22 cellular contexts compared by ENCODE assay signal in the genomic region with DNA sequence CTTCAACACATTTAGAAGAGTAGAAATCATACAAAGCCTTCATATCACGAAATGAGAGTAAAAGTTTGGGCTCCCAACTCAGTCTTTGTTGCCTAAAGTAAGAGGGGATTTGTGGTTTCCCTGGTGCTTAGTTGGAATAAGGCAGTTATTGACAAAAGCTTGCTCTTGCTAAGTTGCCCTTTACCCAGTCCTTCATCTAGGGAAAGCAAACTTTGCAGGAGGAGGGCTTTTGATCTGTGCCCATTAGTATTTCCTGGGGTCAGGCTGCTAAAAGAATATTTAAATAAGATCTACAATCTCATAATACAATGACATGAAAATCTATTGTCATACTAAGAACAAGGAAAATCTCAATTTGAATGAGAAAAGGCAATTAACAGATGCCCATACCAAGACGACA.
DNase-seq lines count a peak whose midpoint lies in the region; ATAC-seq, FAIRE-seq and TF ChIP-seq lines count a peak whose summit lies in the region.
"Had no signal": no experiment of that assay in that cellular context is flagged by ENCODE, and none has a peak within 500 bp of the region (broad histone marks: within the 10 kb centered on the region; RNA-seq: fewer than 3 reads in every experiment).

No MANE protein-coding gene starts in this region.

- no peak for TF ChIP-seq POLR2A in HepG2 (IDR thresholded peaks at IDR 0.05; ENCODE audit: insufficient read depth in 1 of 2, low read depth in 2 of 2, low read length in 2 of 2)
- TF ChIP-seq POLR2A in lower leg skin (IDR thresholded peaks at IDR 0.05): no peak

- H4K20me1 ChIP-seq in HepG2 (ENCODE audit: insufficient read depth, low read length): no peaks in the 10 kb centered on the region
- H4K20me1 ChIP-seq in neural progenitor cell (ENCODE audit: low read depth): no peaks in the 10 kb centered on the region
- H4K20me1 ChIP-seq: BLaER1 had no signal

- TF ChIP-seq EP300 in HepG2 (IDR thresholded peaks at IDR 0.05; ENCODE audit: low read depth in 2 of 2, low read length in 2 of 2): peak in 1 of 2 experiments; percentile 80; a peak in 1 of 4 replicates
- TF ChIP-seq EP300 in HepG2 (CRISPR knock-in tag; IDR thresholded peaks at IDR 0.05; ENCODE audit: borderline replicate concordance): no peak

- H3K4me3 Mint-ChIP-seq in activated CD4-positive, alpha-beta T cell treated with anti-CD3 and anti-CD28 coated beads, Interleukin-2, amount 10 ng/mL, durations not matched to agents 24 days and 14 days: no peak overlapping the region
- H3K4me3 Mint-ChIP-seq in activated CD4-positive, alpha-beta T cell treated with anti-CD3 and anti-CD28 coated beads for 36 hours: no peak overlapping the region
- H3K4me3 Mint-ChIP-seq in neural progenitor cell: no peak overlapping the region
- H3K4me3 Mint-ChIP-seq: B cell; CD4-positive, CD25-positive, alpha-beta regulatory T cell; CD8-positive, alpha-beta T cell; H9 had no signal

- CTCF ChIA-PET in activated CD4-positive, alpha-beta T cell treated with anti-CD3 and anti-CD28 coated beads for 36 hours (lab: Charles Lee): interaction anchor here (0.6 kb wide), 1 partner anchor 35 kb away, joined by 3 read pairs; no protein-coding TSS in a partner anchor
- CTCF ChIA-PET in HepG2 (lab: Yijun Ruan, JAX; ENCODE audit: low intra/inter-chr PET ratio, low total read pairs): no interaction called here

- H3K79me2 ChIP-seq in HepG2 (ENCODE audit: insufficient read depth, low read length) (no peaks in the 10 kb centered on the region), neural progenitor cell (ENCODE audit: low read depth) (no peaks in the 10 kb centered on the region)

- peak; percentile 74 for FAIRE-seq in HepG2 (lab: Jason Lieb, UNC)
- FAIRE-seq: A204.1, D721Med, GM12878 had no signal

- TF ChIP-seq CTCF in HepG2 (CRISPR knock-in tag; IDR thresholded peaks at IDR 0.05): no peak
- no peak for TF ChIP-seq CTCF in neural progenitor cell (IDR thresholded peaks at IDR 0.05)
- no peak for TF ChIP-seq CTCF in lower leg skin (IDR thresholded peaks at IDR 0.05)

- intact Hi-C loops in activated CD4-positive, alpha-beta T cell treated with anti-CD3 and anti-CD28 coated beads, Interleukin-2, amount 10 ng/mL, durations not matched to agents 24 days and 14 days (cut with micrococcal nuclease): no loop called here
- intact Hi-C loops in activated CD4-positive, alpha-beta T cell treated with anti-CD3 and anti-CD28 coated beads for 36 hours (cut with DNase I, micrococcal nuclease): no loop called here
- intact Hi-C loops in HepG2 (cut with micrococcal nuclease; ENCODE audit: unreplicated experiment) (loop anchor here (10.0 kb wide), 1 partner anchor 46 kb away; no protein-coding TSS in a partner anchor), lower leg skin (cut with DNase I; ENCODE audit: low total_unique reads) (no loop called here)

- no peaks in the 10 kb centered on the region for H3F3A ChIP-seq in neural progenitor cell (ENCODE audit: low read depth)

- H2AFZ ChIP-seq in HepG2 (ENCODE audit: low read length) (no peak overlapping the region), neural progenitor cell (replicated peaks) (peak overlapping the region; percentile 14)

- H3K27ac Mint-ChIP-seq in activated CD4-positive, alpha-beta T cell treated with anti-CD3 and anti-CD28 coated beads, Interleukin-2, amount 10 ng/mL, durations not matched to agents 24 days and 14 days: no peak overlapping the region
- no peak overlapping the region for H3K27ac Mint-ChIP-seq in activated CD4-positive, alpha-beta T cell treated with anti-CD3 and anti-CD28 coated beads for 36 hours
- no peak overlapping the region for H3K27ac Mint-ChIP-seq in neural progenitor cell
- H3K27ac Mint-ChIP-seq: B cell; CD4-positive, CD25-positive, alpha-beta regulatory T cell; CD8-positive, alpha-beta T cell had no signal

- ATAC-seq in activated CD4-positive, alpha-beta T cell treated with anti-CD3 and anti-CD28 coated beads for 36 hours: no peak
- ATAC-seq in HepG2: peak; percentile 95
- ATAC-seq: CD8-positive, alpha-beta T cell; GM12878; HCT116 had no signal

- H3K9ac ChIP-seq in HepG2 (ENCODE audit: insufficient read depth, low read depth, low read length) (peak overlapping the region; percentile 25; the same call in 1 of the 2 replicates), neural progenitor cell (no peak overlapping the region)
- H3K9ac ChIP-seq: BLaER1 had no signal

- H3K27ac ChIP-seq in HepG2 (ENCODE audit: extremely low read length, insufficient read depth, low read length) (peak overlapping the region; percentile 53), neural progenitor cell (no peak overlapping the region)
- H3K27ac ChIP-seq: 22Rv1, BLaER1, C4-2B had no signal

- no peak for TF ChIP-seq RAD21 in HepG2 (CRISPR knock-in tag; IDR thresholded peaks at IDR 0.05)

- H3K4me1 ChIP-seq in HepG2 (ENCODE audit: insufficient read depth, low read length) (peaks cover 41% of the 10 kb centered on the region), neural progenitor cell (peaks cover 9% of the 10 kb centered on the region)
- H3K4me1 ChIP-seq: BLaER1, Caco-2 had no signal

- no peaks in the 10 kb centered on the region for H3K9me3 Mint-ChIP-seq in activated CD4-positive, alpha-beta T cell treated with anti-CD3 and anti-CD28 coated beads, Interleukin-2, amount 10 ng/mL, durations not matched to agents 24 days and 14 days
- no peaks in the 10 kb centered on the region for H3K9me3 Mint-ChIP-seq in activated CD4-positive, alpha-beta T cell treated with anti-CD3 and anti-CD28 coated beads for 36 hours (ENCODE audit: low read depth)
- H3K9me3 Mint-ChIP-seq in neural progenitor cell: no peaks in the 10 kb centered on the region
- H3K9me3 Mint-ChIP-seq: CD8-positive, alpha-beta T cell; H9 had no signal

- H3K9me3 ChIP-seq in HepG2 (ENCODE audit: low read length) (no peaks in the 10 kb centered on the region), neural progenitor cell (ENCODE audit: low read depth) (no peaks in the 10 kb centered on the region)
- H3K9me3 ChIP-seq: BLaER1, Caco-2 had no signal

- POLR2A ChIA-PET in activated CD4-positive, alpha-beta T cell treated with anti-CD3 and anti-CD28 coated beads for 36 hours (lab: Charles Lee): no interaction called here
- POLR2A ChIA-PET in HepG2 (lab: Yijun Ruan, JAX): no interaction called here

- no peaks in the 10 kb centered on the region for H3K36me3 Mint-ChIP-seq in activated CD4-positive, alpha-beta T cell treated with anti-CD3 and anti-CD28 coated beads, Interleukin-2, amount 10 ng/mL, durations not matched to agents 24 days and 14 days (ENCODE audit: low read depth)
- no peaks in the 10 kb centered on the region for H3K36me3 Mint-ChIP-seq in activated CD4-positive, alpha-beta T cell treated with anti-CD3 and anti-CD28 coated beads for 36 hours (ENCODE audit: low read depth)
- no peaks in the 10 kb centered on the region for H3K36me3 Mint-ChIP-seq in neural progenitor cell
- H3K36me3 Mint-ChIP-seq: CD4-positive, CD25-positive, alpha-beta regulatory T cell; CD8-positive, alpha-beta T cell had no signal

- H3K27me3 Mint-ChIP-seq in activated CD4-positive, alpha-beta T cell treated with anti-CD3 and anti-CD28 coated beads, Interleukin-2, amount 10 ng/mL, durations not matched to agents 24 days and 14 days: peaks cover 9% of the 10 kb centered on the region
- peaks cover 16% of the 10 kb centered on the region for H3K27me3 Mint-ChIP-seq in activated CD4-positive, alpha-beta T cell treated with anti-CD3 and anti-CD28 coated beads for 36 hours
- no peaks in the 10 kb centered on the region for H3K27me3 Mint-ChIP-seq in neural progenitor cell (ENCODE audit: insufficient read depth, low read depth)

- no peaks in the 10 kb centered on the region for H3K4me1 Mint-ChIP-seq in activated CD4-positive, alpha-beta T cell treated with anti-CD3 and anti-CD28 coated beads, Interleukin-2, amount 10 ng/mL, durations not matched to agents 24 days and 14 days
- no peaks in the 10 kb centered on the region for H3K4me1 Mint-ChIP-seq in activated CD4-positive, alpha-beta T cell treated with anti-CD3 and anti-CD28 coated beads for 36 hours
- H3K4me1 Mint-ChIP-seq in neural progenitor cell: peaks cover 3% of the 10 kb centered on the region
- H3K4me1 Mint-ChIP-seq: B cell; CD4-positive, CD25-positive, alpha-beta regulatory T cell had no signal

- no peaks in the 10 kb centered on the region for H3K27me3 ChIP-seq in HepG2 (ENCODE audit: control insufficient read depth in 1 of 2, insufficient read depth in 2 of 2, low read length in 2 of 2)
- H3K27me3 ChIP-seq in neural progenitor cell: no peaks in the 10 kb centered on the region
- H3K27me3 ChIP-seq: BLaER1 had no signal

- H3K4me2 ChIP-seq in HepG2 (ENCODE audit: low read depth, low read length): peak overlapping the region; percentile 67
- no peak overlapping the region for H3K4me2 ChIP-seq in neural progenitor cell
- H3K4me2 ChIP-seq: BLaER1 had no signal

- DNase-seq in activated CD4-positive, alpha-beta T cell treated with anti-CD3 and anti-CD28 coated beads, Interleukin-2, amount 10 ng/mL, durations not matched to agents 24 days and 14 days: peak; percentile 5
- no peak for DNase-seq in activated CD4-positive, alpha-beta T cell treated with anti-CD3 and anti-CD28 coated beads for 36 hours
- DNase-seq in HepG2 (ENCODE audit: low spot score) (peak; percentile 83), neural progenitor cell (ENCODE audit: low spot score) (no peak), T-helper 1 cell (no peak), lower leg skin (ENCODE audit: low spot score in 2 of 2) (no peak)
- DNase-seq: Caco-2; CD4-positive, CD25-positive, alpha-beta regulatory T cell; CD8-positive, alpha-beta T cell; DMS 273 treated with DMSO at 0.1 percent for 48 hours; DMS79; EL; GDM1; H9 had no signal

- whole genome bisulfite sequencing in HepG2 (ENCODE audit: low lambda C conversion rate): 32% methylated on average over 2 of the region's 2 CpGs
- 64 to 73% methylated on average over 2 of the region's 2 CpGs for WGBS in lower leg skin, 2 donors

- BruUV-seq in HepG2 (replicated peaks; lab: Mats Ljungman, UMichigan): no TSS peak

- in situ Hi-C loops in HepG2 (cut with HindIII; ENCODE audit: extremely low pct_ligation_motif_present, low pct_unique_long_range_greater_than_20kb): no loop called here

- H3K4me3 ChIP-seq in HepG2 (replicated peaks in 1 of 3; ENCODE audit: insufficient read depth in 1 of 3, low read depth in 2 of 3, low read length in 3 of 3) (peak overlapping the region in 2 of 3 experiments; percentile 12 to 28; a peak in 2 of 6 replicates), neural progenitor cell (no peak overlapping the region), lower leg skin (ENCODE audit: low read depth, poor library complexity, severe bottlenecking) (no peak overlapping the region)
- H3K4me3 ChIP-seq: BLaER1, GM12878 had no signal

- H3K36me3 ChIP-seq in HepG2 (replicated peaks in 1 of 2; ENCODE audit: control insufficient read depth in 1 of 2, insufficient read depth in 2 of 2, low read length in 2 of 2) (no peaks in the 10 kb centered on the region), neural progenitor cell (no peaks in the 10 kb centered on the region)
- H3K36me3 ChIP-seq: BLaER1 had no signal

Comparison
In these comparisons a context has a peak if more than half of its experiments do, and no peak if none do; other contexts are left out.
1. DNase-seq: peak in activated CD4-positive, alpha-beta T cell treated with anti-CD3 and anti-CD28 coated beads, Interleukin-2, amount 10 ng/mL, durations not matched to agents 24 days and 14 days (single experiment) and HepG2 (single experiment); none in activated CD4-positive, alpha-beta T cell treated with anti-CD3 and anti-CD28 coated beads for 36 hours (single experiment), neural progenitor cell (single experiment), T-helper 1 cell (0 of 5) and lower leg skin (0 of 2).
2. H3K4me3 ChIP-seq: peak in HepG2 (2 of 3); none in neural progenitor cell (single experiment) and lower leg skin (single experiment).